ENCODE assay signal across 21 cellular contexts in the genomic region with DNA sequence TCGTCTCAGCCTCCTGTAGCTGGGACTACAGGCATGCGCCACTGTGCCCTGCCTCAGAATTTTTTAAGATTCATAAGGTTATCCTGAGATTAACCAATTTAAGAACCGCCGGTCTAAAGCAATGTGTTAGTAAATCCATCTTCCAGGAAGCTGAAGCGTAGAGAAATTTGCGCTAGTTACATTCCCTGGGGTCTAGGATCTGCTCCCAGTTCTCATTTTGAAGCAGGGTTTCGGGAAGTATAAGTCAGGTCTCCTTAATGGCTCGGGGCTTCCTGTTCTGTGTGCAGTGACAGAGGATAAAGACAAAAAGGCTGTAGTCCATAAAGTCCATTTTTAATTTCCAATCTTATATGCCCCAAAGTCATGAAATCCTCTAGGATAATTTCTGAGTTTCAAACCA.
A peak's percentile ranks its signal among the peaks of the same experiment; 100 is the strongest.
DNase-seq lines count a peak whose midpoint lies in the region; ATAC-seq, FAIRE-seq and TF ChIP-seq lines count a peak whose summit lies in the region.
"Had no signal": no experiment of that assay in that cellular context is flagged by ENCODE, and none has a peak within 500 bp of the region (broad histone marks: within the 10 kb centered on the region; RNA-seq: fewer than 3 reads in every experiment).

No MANE protein-coding gene starts in this region.

- peak overlapping the region; percentile 68 for H3K4me3 ChIP-seq in BLaER1
- H3K4me3 ChIP-seq in GM12878: no peak overlapping the region
- H3K4me3 ChIP-seq in neural cell (ENCODE audit: low read length): no peak overlapping the region
- H3K4me3 ChIP-seq in H7 (ENCODE audit: insufficient read depth, low read depth, low read length): no peak overlapping the region
- H3K4me3 ChIP-seq: body of pancreas, right lobe of liver had no signal

- no peak for DNase-seq in GM12878 (ENCODE audit: low read depth, low spot score)
- DNase-seq in H7: no peak
- no peak for DNase-seq in NOMO-1 treated with DMSO at 0.1 percent for 48 hours (lab: John Stamatoyannopoulos, UW; ENCODE audit: unreplicated experiment)
- DNase-seq in stimulated activated CD4-positive, alpha-beta T cell treated with anti-CD3 and anti-CD28 coated beads, Interleukin-12 subunit alpha, Interleukin-12 subunit beta, amount 100 ng/mL, for 4 hours: no peak
- DNase-seq: activated CD4-positive, alpha-beta memory T cell treated with anti-CD3 and anti-CD28 coated beads for 36 hours; activated CD4-positive, CD25-positive, alpha-beta regulatory T cell; activated naive CD8-positive, alpha-beta T cell treated with anti-CD3 and anti-CD28 coated beads, Interleukin-2, amount 50 U/mL, for 24 hours; body of pancreas; CD4-positive, alpha-beta T cell; KG1; mammary epithelial cell; naive B cell; NCI-H1092; NCI-H1930; right lobe of liver; stimulated activated CD4-positive, alpha-beta T cell treated with anti-CD3 and anti-CD28 coated beads, Interleukin-15, amount 100 ng/mL, for 24 hours; stimulated activated CD8-positive, alpha-beta memory T cell treated with anti-CD3 and anti-CD28 coated beads, Interleukin-4, amount 100 ng/mL, for 48 hours had no signal

- no TSS peak for BruUV-seq in GM12878 (replicated peaks; lab: Mats Ljungman, UMichigan)

- no peaks in the 10 kb centered on the region for H3F3A ChIP-seq in neural cell (ENCODE audit: insufficient read depth, low read length, poor library complexity, severe bottlenecking)

- ATAC-seq in GM12878: no peak
- ATAC-seq: activated naive CD8-positive, alpha-beta T cell treated with anti-CD3 and anti-CD28 coated beads, Interleukin-2, amount 50 U/mL, for 24 hours; body of pancreas; Panc1; right lobe of liver had no signal

- peaks cover 29% of the 10 kb centered on the region; the same call in 1 of the 2 replicates for H3K9me3 ChIP-seq in BLaER1
- peaks cover 27% of the 10 kb centered on the region for H3K9me3 ChIP-seq in KOPT-K1 (ENCODE audit: insufficient read depth, low read length, poor library complexity, severe bottlenecking)
- no peaks in the 10 kb centered on the region for H3K9me3 ChIP-seq in GM12878 (replicated peaks; ENCODE audit: control insufficient read depth, insufficient read depth, low read length)
- H3K9me3 ChIP-seq in neural cell (ENCODE audit: low read length): no peaks in the 10 kb centered on the region
- H3K9me3 ChIP-seq: body of pancreas, right lobe of liver had no signal

- H3K36me3 ChIP-seq in BLaER1: peaks cover 36% of the 10 kb centered on the region
- H3K36me3 ChIP-seq in KOPT-K1 (ENCODE audit: insufficient read depth, low read length): peaks cover 49% of the 10 kb centered on the region
- no peaks in the 10 kb centered on the region for H3K36me3 ChIP-seq in GM12878 (ENCODE audit: control insufficient read depth in 2 of 2, insufficient read depth in 2 of 2, low read length in 1 of 2)
- H3K36me3 ChIP-seq in neural cell (ENCODE audit: insufficient read depth, low read length): no peaks in the 10 kb centered on the region
- H3K36me3 ChIP-seq in H7 (replicated peaks; ENCODE audit: control insufficient read depth, insufficient read depth, low read length): no peaks in the 10 kb centered on the region
- H3K36me3 ChIP-seq: right lobe of liver had no signal

- H3K9ac ChIP-seq in BLaER1: peak overlapping the region; percentile 70
- no peak overlapping the region for H3K9ac ChIP-seq in GM12878 (ENCODE audit: control insufficient read depth, insufficient read depth, low read length)
- H3K9ac ChIP-seq in neural cell (ENCODE audit: low read length): peak overlapping the region; percentile 29

- H3K79me2 ChIP-seq in GM12878 (ENCODE audit: control insufficient read depth, insufficient read depth, low read length) (no peaks in the 10 kb centered on the region), neural cell (replicated peaks; ENCODE audit: insufficient read depth, low read length) (peaks cover 11% of the 10 kb centered on the region)

- CTCF ChIA-PET in GM12878 (lab: Yijun Ruan, JAX): interaction anchor here (0.6 kb wide), 1 partner anchor 1691 kb away, joined by 3 read pairs; no protein-coding TSS in a partner anchor

- H3K4me2 ChIP-seq in BLaER1: peak overlapping the region; percentile 92
- no peak overlapping the region for H3K4me2 ChIP-seq in GM12878 (ENCODE audit: control insufficient read depth, insufficient read depth)
- H3K4me2 ChIP-seq in neural cell (ENCODE audit: low read length): no peak overlapping the region

- no peak for FAIRE-seq in GM12878 (lab: Jason Lieb, UNC)

- intact Hi-C loops in GM12878 (cut with micrococcal nuclease; ENCODE audit: unreplicated experiment): no loop called here

- TF ChIP-seq EP300 in GM12878 (IDR thresholded peaks at IDR 0.05; ENCODE audit: borderline replicate concordance in 1 of 2, control insufficient read depth in 1 of 2, low read depth in 2 of 2, low read length in 2 of 2) (no peak), neural cell (conservative IDR thresholded peaks at IDR 0.05; ENCODE audit: poor library complexity, severe bottlenecking) (no peak)

- no peaks in the 10 kb centered on the region for H3K9me2 ChIP-seq in neural cell (ENCODE audit: insufficient read depth, low read length)

- TF ChIP-seq CTCF in GM12878 (IDR thresholded peaks at IDR 0.05 in 2 of 3, conservative IDR thresholded peaks at IDR 0.05 in 1 of 3; ENCODE audit: control insufficient read depth in 2 of 3, extremely low read depth in 1 of 3, insufficient read depth in 1 of 3, low read depth in 3 of 3, low read length in 3 of 3): no peak
- TF ChIP-seq CTCF in neural cell (IDR thresholded peaks at IDR 0.05; ENCODE audit: poor library complexity, severe bottlenecking): no peak

- RAD21 ChIA-PET in GM12878 (lab: Charles Lee; ENCODE audit: unreplicated experiment): no interaction called here

- peak overlapping the region; percentile 56 for H3K27ac ChIP-seq in BLaER1
- peak overlapping the region; percentile 68 for H3K27ac ChIP-seq in KOPT-K1 (ENCODE audit: low read depth, low read length, poor library complexity, severe bottlenecking)
- H3K27ac ChIP-seq in GM12878 (ENCODE audit: control insufficient read depth, insufficient read depth): no peak overlapping the region
- peak overlapping the region; percentile 69 for H3K27ac ChIP-seq in neural cell (ENCODE audit: low read length)
- H3K27ac ChIP-seq: body of pancreas, right lobe of liver had no signal

- H4K20me1 ChIP-seq in BLaER1 (no peaks in the 10 kb centered on the region), GM12878 (ENCODE audit: control insufficient read depth, insufficient read depth) (no peaks in the 10 kb centered on the region), neural cell (ENCODE audit: insufficient read depth) (no peaks in the 10 kb centered on the region)

- SMC1A ChIA-PET in GM12878 (lab: Charles Lee; ENCODE audit: uncharacterized antibody, unreplicated experiment): interaction anchor here (0.8 to 1.9 kb wide), 6 partner anchors 9 to 23 kb away, joined by 3 to 5 read pairs (median 4); no protein-coding TSS in a partner anchor

- no peak for TF ChIP-seq POLR2A in GM12878 (IDR thresholded peaks at IDR 0.05; ENCODE audit: low read depth, low read length)

- TF ChIP-seq RAD21 in GM12878 (IDR thresholded peaks at IDR 0.05; ENCODE audit: insufficient read depth, low read depth, low read length) (no peak), neural cell (conservative IDR thresholded peaks at IDR 0.05) (no peak)

- in situ Hi-C loops in GM12878 (cut with MboI): no loop called here

- POLR2A ChIA-PET in GM12878 (lab: Charles Lee): no interaction called here

- 57% methylated on average over 8 of the region's 8 CpGs for WGBS in GM12878 (ENCODE audit: insufficient coverage, insufficient replicate concordance, low lambda C conversion rate, missing lambda C conversion rate)

- H3K27me3 ChIP-seq in BLaER1: no peaks in the 10 kb centered on the region
- H3K27me3 ChIP-seq in GM12878 (replicated peaks in 1 of 2; ENCODE audit: control insufficient read depth in 2 of 2, insufficient read depth in 2 of 2, low read length in 1 of 2): no peaks in the 10 kb centered on the region; a peak in 1 of 4 replicates
- H3K27me3 ChIP-seq in neural cell (ENCODE audit: insufficient read depth, low read depth, low read length): no peaks in the 10 kb centered on the region
- H3K27me3 ChIP-seq in H7 (ENCODE audit: control insufficient read depth, insufficient read depth, low read length): no peaks in the 10 kb centered on the region
- H3K27me3 ChIP-seq: body of pancreas, right lobe of liver had no signal

- H2AFZ ChIP-seq in GM12878 (ENCODE audit: control insufficient read depth, low read depth, low read length) (no peak overlapping the region), neural cell (ENCODE audit: low read depth, low read length) (no peak overlapping the region)

- H3K4me1 ChIP-seq in BLaER1: peaks cover 57% of the 10 kb centered on the region
- no peaks in the 10 kb centered on the region for H3K4me1 ChIP-seq in GM12878 (ENCODE audit: control insufficient read depth, insufficient read depth, low read length)
- H3K4me1 ChIP-seq: body of pancreas, right lobe of liver had no signal

TF ChIP-seq in GM12878, 131 proteins besides CTCF, POLR2A, EP300 and RAD21:
- TF ChIP-seq IRF4 (IDR thresholded peaks at IDR 0.05; ENCODE audit: low read depth, low read length) (no peak), EED (IDR thresholded peaks at IDR 0.05; ENCODE audit: low read depth) (0 out of 2 replicates have a peak, but pooled peaks have one; percentile 36)

TF ChIP-seq in neural cell, 6 proteins besides CTCF, POLR2A, EP300 and RAD21:
- TF ChIP-seq SMC3 (conservative IDR thresholded peaks at IDR 0.05; ENCODE audit: poor library complexity): no peak
- TF ChIP-seq REST (IDR thresholded peaks at IDR 0.05; ENCODE audit: borderline replicate concordance): peak; percentile 86
